Comparison of ENCODE assay signal across 19 cellular contexts in the genomic region with DNA sequence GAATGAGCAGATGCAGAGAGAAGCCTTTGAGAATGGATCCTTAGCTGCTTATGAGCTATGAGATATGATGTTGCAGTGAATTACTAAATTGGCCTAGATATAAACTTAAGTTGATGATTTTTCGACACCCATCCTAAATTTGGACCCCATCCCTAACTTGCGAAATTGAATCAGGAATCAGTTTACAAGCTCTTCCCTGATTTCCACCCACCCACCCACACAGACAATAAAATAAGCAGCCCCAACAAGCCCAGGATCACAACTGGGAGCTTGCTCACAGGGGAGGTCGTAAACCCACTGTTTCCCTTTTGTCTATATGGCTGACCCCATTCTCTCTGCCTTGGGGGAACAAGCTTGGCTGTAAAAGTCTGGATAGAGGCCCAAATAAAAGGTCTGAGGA. TPM values are rescaled to one million over a fixed set of nuclear protein-coding genes. Genes with fewer than 3 reads are reported as not detected.
A peak's percentile ranks its signal among the peaks of the same experiment; 100 is the strongest.
DNase-seq lines count a peak whose midpoint lies in the region; ATAC-seq and TF ChIP-seq lines count a peak whose summit lies in the region.
"Had no signal": no experiment of that assay in that cellular context is flagged by ENCODE, and none has a peak within 500 bp of the region (broad histone marks: within the 10 kb centered on the region; RNA-seq: fewer than 3 reads in every experiment).

No MANE protein-coding gene starts in this region.

- CTCF ChIA-PET in Caco-2 (lab: Charles Lee), result no interaction called here
- CTCF ChIA-PET in PC-3 (lab: Charles Lee), result no interaction called here

- H3K9me2 ChIP-seq in PC-3 (replicated peaks; ENCODE audit: low read length), result no peaks in the 10 kb centered on the region

- intact Hi-C loops in Caco-2 (cut with micrococcal nuclease; ENCODE audit: unreplicated experiment), result no loop called here
- intact Hi-C loops in PC-3 (cut with micrococcal nuclease), result loop anchor here (2.0 kb wide), 2 partner anchors 92 to 114 kb away; no protein-coding TSS in a partner anchor
- intact Hi-C loops in esophagus muscularis mucosa (cut with DNase I), result no loop called here

- H4K20me1 ChIP-seq in PC-3 (ENCODE audit: low read length), result no peaks in the 10 kb centered on the region

- TF ChIP-seq EP300 in esophagus muscularis mucosa (IDR thresholded peaks at IDR 0.05), result no peak

- H3K4me3 ChIP-seq in Caco-2 (ENCODE audit: low read depth, low read length), result no peak overlapping the region
- H3K4me3 ChIP-seq in PC-3 (ENCODE audit: low read length), result no peak overlapping the region
- H3K4me3 ChIP-seq in fibroblast of mammary gland (ENCODE audit: control insufficient read depth, low read depth, low read length), result no peak overlapping the region
- H3K4me3 ChIP-seq in esophagus muscularis mucosa, result no peak overlapping the region

- peak overlapping the region; percentile 23 for H3K27ac Mint-ChIP-seq in Caco-2 (ENCODE audit: unreplicated experiment)
- H3K27ac Mint-ChIP-seq: T-cell had no signal

- peak overlapping the region; percentile 96 for H3K27ac ChIP-seq in PC-3 (ENCODE audit: low read length)
- no peak overlapping the region for H3K27ac ChIP-seq in esophagus muscularis mucosa (replicated peaks in 1 of 4)

- ATAC-seq in PC-3, result no peak
- ATAC-seq in HG02938 (IDR thresholded peaks at IDR 0.05; ENCODE audit: unreplicated experiment), result no peak
- ATAC-seq: T-cell had no signal

- POLR2A ChIA-PET in Caco-2 (lab: Charles Lee), result no interaction called here
- POLR2A ChIA-PET in PC-3 (lab: Charles Lee; ENCODE audit: unreplicated experiment), result no interaction called here

- H3K9me3 ChIP-seq in Caco-2 (peaks cover 7% of the 10 kb centered on the region), PC-3 (ENCODE audit: low read length) (peaks cover 8% of the 10 kb centered on the region; the same call in 1 of the 2 replicates), esophagus muscularis mucosa (peaks cover 0 to 7% (median 0%) of the 10 kb centered on the region in 4 donors)

- BruUV-seq in Caco-2 (replicated peaks; lab: Mats Ljungman, UMichigan), result no TSS peak
- no TSS peak for BruUV-seq in PC-3 (replicated peaks; lab: Mats Ljungman, UMichigan)

- no peaks in the 10 kb centered on the region for H3K79me2 ChIP-seq in PC-3 (ENCODE audit: low read length)

- no peak overlapping the region for H2AFZ ChIP-seq in PC-3 (ENCODE audit: low read length)

- WGBS in esophagus muscularis mucosa, result 83% methylated on average over 3 of the region's 3 CpGs

- H3K27me3 ChIP-seq in Caco-2 (replicated peaks; ENCODE audit: control insufficient read depth, insufficient read depth, low read length), result no peaks in the 10 kb centered on the region
- H3K27me3 ChIP-seq in PC-3 (ENCODE audit: low read length), result no peaks in the 10 kb centered on the region
- no peaks in the 10 kb centered on the region for H3K27me3 ChIP-seq in esophagus muscularis mucosa

- H3K9ac ChIP-seq in PC-3 (ENCODE audit: low read length), result peak overlapping the region; percentile 78

- no peaks in the 10 kb centered on the region for H3K36me3 Mint-ChIP-seq in Caco-2 (ENCODE audit: insufficient read depth, unreplicated experiment)
- H3K36me3 Mint-ChIP-seq: IgD-negative memory B cell, T-cell had no signal

- no peak for TF ChIP-seq CTCF in Caco-2 (IDR thresholded peaks at IDR 0.05; ENCODE audit: insufficient read depth in 1 of 2, low read depth in 1 of 2, low read length in 1 of 2, severe bottlenecking in 1 of 2, unreplicated experiment in 1 of 2)
- no peak for TF ChIP-seq CTCF in PC-3 (conservative IDR thresholded peaks at IDR 0.05; ENCODE audit: low read depth, low read length)
- no peak for TF ChIP-seq CTCF in fibroblast of mammary gland (conservative IDR thresholded peaks at IDR 0.05; ENCODE audit: control insufficient read depth, insufficient read depth, low read depth, low read length)
- no peak for TF ChIP-seq CTCF in esophagus muscularis mucosa (IDR thresholded peaks at IDR 0.05)

- H3F3A ChIP-seq in PC-3 (ENCODE audit: low read length, unreplicated experiment), result no peaks in the 10 kb centered on the region

- H3K36me3 ChIP-seq in Caco-2 (ENCODE audit: control insufficient read depth, insufficient read depth, low read length) (no peaks in the 10 kb centered on the region), PC-3 (ENCODE audit: low read depth, low read length) (peaks cover 8% of the 10 kb centered on the region; the same call in 1 of the 2 replicates), esophagus muscularis mucosa (no peaks in the 10 kb centered on the region)

- DNase-seq in Caco-2 (no peak), PC-3 (no peak), fibroblast of mammary gland (ENCODE audit: low read depth) (peak; percentile 12), epidermal melanocyte (ENCODE audit: insufficient read length, low spot score) (no peak), esophagus muscularis mucosa (ENCODE audit: extremely low spot score) (no peak), AG08395 (ENCODE audit: low spot score) (no peak)
- DNase-seq: DMS153, DND-41, NCI-H1048, NCI-H1417, NCI-H1694 treated with DMSO at 0.1 percent for 48 hours, NCI-H2081, NCI-H226, NCI-H510A, NCI-H69, SIG-M5, T-cell had no signal

- H3K4me1 ChIP-seq in Caco-2 (peaks cover 13% of the 10 kb centered on the region), PC-3 (ENCODE audit: insufficient read depth, low read length) (peaks cover 33% of the 10 kb centered on the region), esophagus muscularis mucosa (no peaks in the 10 kb centered on the region)

- no peaks in the 10 kb centered on the region for H3K27me3 Mint-ChIP-seq in Caco-2 (ENCODE audit: insufficient read depth, unreplicated experiment)
- H3K27me3 Mint-ChIP-seq: IgD-negative memory B cell had no signal

- H3K9me3 Mint-ChIP-seq in Caco-2 (ENCODE audit: unreplicated experiment), result no peaks in the 10 kb centered on the region
- H3K9me3 Mint-ChIP-seq: T-cell had no signal

- H3K4me1 Mint-ChIP-seq in Caco-2 (ENCODE audit: low read depth, unreplicated experiment), result peaks cover 16% of the 10 kb centered on the region
- H3K4me1 Mint-ChIP-seq: T-cell had no signal

- H3K4me2 ChIP-seq in PC-3 (ENCODE audit: low read length), result 0 out of 2 replicates have a peak overlapping the region, but pooled peaks have one; percentile 34

- H3K4me3 Mint-ChIP-seq in Caco-2 (ENCODE audit: unreplicated experiment), result no peak overlapping the region
- H3K4me3 Mint-ChIP-seq: IgD-negative memory B cell, T-cell had no signal

- no peak for TF ChIP-seq POLR2A in esophagus muscularis mucosa (IDR thresholded peaks at IDR 0.05; ENCODE audit: low read depth)

RNA-seq across cellular contexts. Expression of a gene that starts 57.3 kb away (rescaled TPM):
- 0.54 and 0.93 TPM in 2 replicates for total RNA-seq in Caco-2 (2022)
- total RNA-seq in PC-3 (2014; rRNA removed), result 0.58 and 1.6 TPM in 2 replicates
- 10 to 100 TPM in 3 of 4 donors, 1 to 10 TPM in 1; 8.6 to 46.1 (median 37.0) TPM for total RNA-seq in esophagus muscularis mucosa
